Comparison of ENCODE assay signal across 11 cellular contexts in the genomic region with DNA sequence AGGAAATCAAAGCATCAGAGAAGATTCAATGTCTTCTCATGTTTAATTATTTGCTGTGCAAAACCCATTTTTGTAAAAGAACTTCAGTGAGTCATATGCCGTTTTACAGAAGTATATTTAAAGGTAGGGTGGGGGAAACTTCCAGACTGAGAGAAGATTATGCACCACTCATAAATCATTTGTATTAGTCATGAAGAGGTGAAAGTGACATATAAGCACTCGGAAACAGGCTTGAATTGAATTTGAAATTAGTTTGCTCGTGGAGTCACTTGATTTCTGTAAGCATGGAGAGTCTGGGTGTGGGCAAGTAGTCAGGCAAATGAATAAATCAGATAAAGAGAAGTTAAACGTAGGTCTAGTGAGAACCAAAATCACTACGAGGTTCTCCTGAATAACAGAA.
DNase-seq lines count a peak whose midpoint lies in the region; ATAC-seq, FAIRE-seq and TF ChIP-seq lines count a peak whose summit lies in the region.
"Had no signal": no experiment of that assay in that cellular context is flagged by ENCODE, and none has a peak within 500 bp of the region (broad histone marks: within the 10 kb centered on the region; RNA-seq: fewer than 3 reads in every experiment).

No MANE protein-coding gene starts in this region.

- POLR2A ChIA-PET in activated CD4-positive, alpha-beta T cell treated with anti-CD3 and anti-CD28 coated beads for 36 hours (lab: Charles Lee), result no interaction called here
- POLR2A ChIA-PET in RWPE1 (lab: Yijun Ruan, JAX; ENCODE audit: low non-redundant PET), result no interaction called here

- FAIRE-seq in kidney (lab: Jason Lieb, UNC), result no peak
- FAIRE-seq: A204.1 had no signal

- no peaks in the 10 kb centered on the region for H3K9me3 Mint-ChIP-seq in activated CD4-positive, alpha-beta T cell treated with anti-CD3 and anti-CD28 coated beads for 36 hours (ENCODE audit: low read depth)
- H3K9me3 Mint-ChIP-seq in activated CD4-positive, alpha-beta T cell treated with anti-CD3 and anti-CD28 coated beads, Interleukin-2, amount 10 ng/mL, durations not matched to agents 24 days and 14 days, result peaks cover 6% of the 10 kb centered on the region

- H3K27ac Mint-ChIP-seq in activated CD4-positive, alpha-beta T cell treated with anti-CD3 and anti-CD28 coated beads for 36 hours, result peak overlapping the region; percentile 47
- no peak overlapping the region for H3K27ac Mint-ChIP-seq in activated CD4-positive, alpha-beta T cell treated with anti-CD3 and anti-CD28 coated beads, Interleukin-2, amount 10 ng/mL, durations not matched to agents 24 days and 14 days

- H3K27me3 Mint-ChIP-seq in activated CD4-positive, alpha-beta T cell treated with anti-CD3 and anti-CD28 coated beads for 36 hours, result peaks cover 2% of the 10 kb centered on the region
- peaks cover 13% of the 10 kb centered on the region for H3K27me3 Mint-ChIP-seq in activated CD4-positive, alpha-beta T cell treated with anti-CD3 and anti-CD28 coated beads, Interleukin-2, amount 10 ng/mL, durations not matched to agents 24 days and 14 days

- no peak overlapping the region for H3K9ac ChIP-seq in kidney (ENCODE audit: low read length in 2 of 2)

- TF ChIP-seq CTCF in RWPE1 (conservative IDR thresholded peaks at IDR 0.05; ENCODE audit: low read depth) (no peak), kidney (IDR thresholded peaks at IDR 0.05; ENCODE audit: borderline replicate concordance, extremely low read depth, insufficient read depth) (no peak)

- intact Hi-C loops in activated CD4-positive, alpha-beta T cell treated with anti-CD3 and anti-CD28 coated beads for 36 hours (cut with DNase I, micrococcal nuclease), result loop anchor here in 1 of 2 experiments (1.0 to 2.0 kb wide), 2 partner anchors 28 to 378 kb away; no protein-coding TSS in a partner anchor
- intact Hi-C loops in activated CD4-positive, alpha-beta T cell treated with anti-CD3 and anti-CD28 coated beads, Interleukin-2, amount 10 ng/mL, durations not matched to agents 24 days and 14 days (cut with micrococcal nuclease), result loop anchor here (1.0 kb wide), 1 partner anchor 29 kb away; no protein-coding TSS in a partner anchor
- intact Hi-C loops in kidney (cut with DNase I), result no loop called here

- no peaks in the 10 kb centered on the region for H3K4me1 ChIP-seq in kidney (ENCODE audit: control insufficient read depth in 1 of 2, insufficient read depth in 1 of 2, low read depth in 1 of 2, low read length in 2 of 2)

- H3K4me1 Mint-ChIP-seq in activated CD4-positive, alpha-beta T cell treated with anti-CD3 and anti-CD28 coated beads for 36 hours, result peaks cover 22% of the 10 kb centered on the region
- peaks cover 9% of the 10 kb centered on the region for H3K4me1 Mint-ChIP-seq in activated CD4-positive, alpha-beta T cell treated with anti-CD3 and anti-CD28 coated beads, Interleukin-2, amount 10 ng/mL, durations not matched to agents 24 days and 14 days

- H3K36me3 ChIP-seq in kidney (ENCODE audit: control insufficient read depth in 1 of 2, insufficient read depth in 2 of 2, low read length in 2 of 2), result peaks cover 2 to 9% of the 10 kb centered on the region in 2 donors
- H3K36me3 ChIP-seq: brain microvascular endothelial cell had no signal

- H3K27ac ChIP-seq in RWPE1, result no peak overlapping the region
- H3K27ac ChIP-seq in kidney (ENCODE audit: low read depth in 2 of 2, low read length in 2 of 2), result no peak overlapping the region
- H3K27ac ChIP-seq: brain microvascular endothelial cell had no signal

- no peak overlapping the region for H3K4me3 Mint-ChIP-seq in activated CD4-positive, alpha-beta T cell treated with anti-CD3 and anti-CD28 coated beads for 36 hours
- H3K4me3 Mint-ChIP-seq in activated CD4-positive, alpha-beta T cell treated with anti-CD3 and anti-CD28 coated beads, Interleukin-2, amount 10 ng/mL, durations not matched to agents 24 days and 14 days, result no peak overlapping the region

- H3K4me3 ChIP-seq in kidney (ENCODE audit: low read length in 2 of 2), result no peak overlapping the region

- no peaks in the 10 kb centered on the region for H3K9me3 ChIP-seq in kidney (ENCODE audit: control insufficient read depth in 1 of 2, low read length in 2 of 2)

- peak; percentile 16 for DNase-seq in activated CD4-positive, alpha-beta T cell treated with anti-CD3 and anti-CD28 coated beads for 36 hours
- DNase-seq in activated CD4-positive, alpha-beta T cell treated with anti-CD3 and anti-CD28 coated beads, Interleukin-2, amount 10 ng/mL, durations not matched to agents 24 days and 14 days, result no peak
- DNase-seq in RWPE1 (ENCODE audit: low spot score) (peak; percentile 85), fibroblast of peridontal ligament (ENCODE audit: extremely low read depth) (peak; percentile 25), kidney (no peak), GOT3 (lab: John Stamatoyannopoulos, UW) (no peak)
- no peak for DNase-seq in stimulated activated naive CD8-positive, alpha-beta T cell treated with anti-CD3 and anti-CD28 coated beads, Interleukin-15, Interleukin-2, amounts not matched to agents 100 U/mL and 50 U/mL, for 24 hours
- DNase-seq: brain microvascular endothelial cell, NCI-H146 had no signal

- ATAC-seq in activated CD4-positive, alpha-beta T cell treated with anti-CD3 and anti-CD28 coated beads for 36 hours, result peak; percentile 98
- ATAC-seq in stimulated activated naive CD8-positive, alpha-beta T cell treated with anti-CD3 and anti-CD28 coated beads, Interleukin-15, Interleukin-2, amounts not matched to agents 100 U/mL and 50 U/mL, for 24 hours, result peak; percentile 84
- ATAC-seq in HG02642 (IDR thresholded peaks at IDR 0.05; ENCODE audit: poor library complexity, unreplicated experiment), result no peak

- CTCF ChIA-PET in activated CD4-positive, alpha-beta T cell treated with anti-CD3 and anti-CD28 coated beads for 36 hours (lab: Charles Lee), result interaction anchor here (0.8 to 1.6 kb wide), 2 partner anchors 11 to 29 kb away, joined by 3 to 4 read pairs; no protein-coding TSS in a partner anchor
- CTCF ChIA-PET in RWPE1 (lab: Yijun Ruan, JAX), result no interaction called here

- H3K36me3 Mint-ChIP-seq in activated CD4-positive, alpha-beta T cell treated with anti-CD3 and anti-CD28 coated beads for 36 hours (ENCODE audit: low read depth), result no peaks in the 10 kb centered on the region
- no peaks in the 10 kb centered on the region for H3K36me3 Mint-ChIP-seq in activated CD4-positive, alpha-beta T cell treated with anti-CD3 and anti-CD28 coated beads, Interleukin-2, amount 10 ng/mL, durations not matched to agents 24 days and 14 days (ENCODE audit: low read depth)

Comparison
In these comparisons a context has a peak if more than half of its experiments do, and no peak if none do; other contexts are left out.
1. DNase-seq: peak in activated CD4-positive, alpha-beta T cell treated with anti-CD3 and anti-CD28 coated beads for 36 hours (single experiment), RWPE1 (single experiment) and fibroblast of peridontal ligament (single experiment); none in activated CD4-positive, alpha-beta T cell treated with anti-CD3 and anti-CD28 coated beads, Interleukin-2, amount 10 ng/mL, durations not matched to agents 24 days and 14 days (single experiment), stimulated activated naive CD8-positive, alpha-beta T cell treated with anti-CD3 and anti-CD28 coated beads, Interleukin-15, Interleukin-2, amounts not matched to agents 100 U/mL and 50 U/mL, for 24 hours (single experiment), kidney (single experiment) and GOT3 (single experiment).